1 cellular context compared by ENCODE assay signal in the genomic region with DNA sequence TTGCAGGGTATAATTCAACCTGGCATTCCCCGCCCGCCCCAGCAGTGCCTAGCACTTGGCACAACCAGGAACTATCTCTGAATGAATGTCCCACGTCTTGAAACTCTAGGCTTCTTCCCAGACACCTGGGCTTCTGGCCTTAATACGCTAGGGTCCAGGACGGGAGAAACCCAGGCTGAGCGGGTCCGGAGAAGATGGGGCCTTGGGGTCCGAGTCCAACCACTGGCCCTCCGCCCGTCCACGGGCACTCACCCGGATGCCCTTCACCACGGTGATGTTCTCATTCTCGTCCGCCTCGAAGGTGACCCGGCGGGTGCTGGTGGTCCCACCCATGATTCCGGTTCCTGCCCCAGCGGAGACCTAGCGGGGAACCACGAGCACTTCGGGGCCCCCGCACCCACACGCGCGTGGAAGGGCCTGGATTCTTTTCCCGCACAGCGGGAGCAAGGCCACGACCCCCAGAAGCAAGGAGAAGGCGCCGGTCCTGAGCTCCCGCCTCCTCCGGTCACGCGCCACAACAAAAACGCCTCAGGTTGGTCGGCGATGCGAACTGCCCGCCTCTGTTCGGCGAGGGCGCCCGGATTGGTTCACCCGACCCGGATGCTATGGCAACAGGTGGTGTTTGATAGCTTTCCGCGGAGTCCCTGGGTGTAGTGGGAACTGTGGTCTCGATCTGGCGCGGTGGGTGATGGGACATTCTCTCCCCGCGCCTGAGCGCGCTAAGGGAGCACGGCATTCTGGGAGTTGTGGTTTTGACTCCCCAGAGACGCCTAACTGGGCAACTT.
TF ChIP-seq lines count a peak whose summit lies in the region.

A gene (minus strand): TSS at position 486 of the 785 bp plus-strand sequence. CDS start 153 bp downstream, at position 333.

TF ChIP-seq in GM12878, 131 proteins besides CTCF, POLR2A, EP300 and RAD21 (continued from another document and continues in another):
- TF ChIP-seq SUPT20H (IDR thresholded peaks at IDR 0.05; ENCODE audit: borderline replicate concordance, control insufficient read depth, low read depth, low read length) = no peak
- TF ChIP-seq STAT3 (IDR thresholded peaks at IDR 0.05; ENCODE audit: low read depth, low read length) = 0 out of 2 replicates have a peak, but pooled peaks have one; percentile 32
- 0 out of 2 replicates have a peak, but pooled peaks have one; percentile 36 for TF ChIP-seq HDGF (IDR thresholded peaks at IDR 0.05)
- peak; percentile 22 for TF ChIP-seq FOS (IDR thresholded peaks at IDR 0.05; ENCODE audit: borderline replicate concordance, extremely low read depth, insufficient read length)
- peak; percentile 94 for TF ChIP-seq SP1 (IDR thresholded peaks at IDR 0.05; ENCODE audit: low read depth, low read length)
- no peak for TF ChIP-seq YBX1 (IDR thresholded peaks at IDR 0.05)
- TF ChIP-seq, protein P1, sequence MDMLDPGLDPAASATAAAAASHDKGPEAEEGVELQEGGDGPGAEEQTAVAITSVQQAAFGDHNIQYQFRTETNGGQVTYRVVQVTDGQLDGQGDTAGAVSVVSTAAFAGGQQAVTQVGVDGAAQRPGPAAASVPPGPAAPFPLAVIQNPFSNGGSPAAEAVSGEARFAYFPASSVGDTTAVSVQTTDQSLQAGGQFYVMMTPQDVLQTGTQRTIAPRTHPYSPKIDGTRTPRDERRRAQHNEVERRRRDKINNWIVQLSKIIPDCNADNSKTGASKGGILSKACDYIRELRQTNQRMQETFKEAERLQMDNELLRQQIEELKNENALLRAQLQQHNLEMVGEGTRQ (IDR thresholded peaks at IDR 0.05; ENCODE audit: borderline replicate concordance, low read depth, low read length) = peak; percentile 69
- TF ChIP-seq IKZF2 (IDR thresholded peaks at IDR 0.05) = peak; percentile 33 to 63; a peak in 3 of 4 replicates
- TF ChIP-seq, protein P2, sequence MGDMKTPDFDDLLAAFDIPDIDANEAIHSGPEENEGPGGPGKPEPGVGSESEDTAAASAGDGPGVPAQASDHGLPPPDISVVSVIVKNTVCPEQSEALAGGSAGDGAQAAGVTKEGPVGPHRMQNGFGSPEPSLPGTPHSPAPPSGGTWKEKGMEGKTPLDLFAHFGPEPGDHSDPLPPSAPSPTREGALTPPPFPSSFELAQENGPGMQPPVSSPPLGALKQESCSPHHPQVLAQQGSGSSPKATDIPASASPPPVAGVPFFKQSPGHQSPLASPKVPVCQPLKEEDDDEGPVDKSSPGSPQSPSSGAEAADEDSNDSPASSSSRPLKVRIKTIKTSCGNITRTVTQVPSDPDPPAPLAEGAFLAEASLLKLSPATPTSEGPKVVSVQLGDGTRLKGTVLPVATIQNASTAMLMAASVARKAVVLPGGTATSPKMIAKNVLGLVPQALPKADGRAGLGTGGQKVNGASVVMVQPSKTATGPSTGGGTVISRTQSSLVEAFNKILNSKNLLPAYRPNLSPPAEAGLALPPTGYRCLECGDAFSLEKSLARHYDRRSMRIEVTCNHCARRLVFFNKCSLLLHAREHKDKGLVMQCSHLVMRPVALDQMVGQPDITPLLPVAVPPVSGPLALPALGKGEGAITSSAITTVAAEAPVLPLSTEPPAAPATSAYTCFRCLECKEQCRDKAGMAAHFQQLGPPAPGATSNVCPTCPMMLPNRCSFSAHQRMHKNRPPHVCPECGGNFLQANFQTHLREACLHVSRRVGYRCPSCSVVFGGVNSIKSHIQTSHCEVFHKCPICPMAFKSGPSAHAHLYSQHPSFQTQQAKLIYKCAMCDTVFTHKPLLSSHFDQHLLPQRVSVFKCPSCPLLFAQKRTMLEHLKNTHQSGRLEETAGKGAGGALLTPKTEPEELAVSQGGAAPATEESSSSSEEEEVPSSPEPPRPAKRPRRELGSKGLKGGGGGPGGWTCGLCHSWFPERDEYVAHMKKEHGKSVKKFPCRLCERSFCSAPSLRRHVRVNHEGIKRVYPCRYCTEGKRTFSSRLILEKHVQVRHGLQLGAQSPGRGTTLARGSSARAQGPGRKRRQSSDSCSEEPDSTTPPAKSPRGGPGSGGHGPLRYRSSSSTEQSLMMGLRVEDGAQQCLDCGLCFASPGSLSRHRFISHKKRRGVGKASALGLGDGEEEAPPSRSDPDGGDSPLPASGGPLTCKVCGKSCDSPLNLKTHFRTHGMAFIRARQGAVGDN (IDR thresholded peaks at IDR 0.05) = no peak
- TF ChIP-seq RAD51 (IDR thresholded peaks at IDR 0.05) = peak; percentile 92
- TF ChIP-seq BRCA1 (IDR thresholded peaks at IDR 0.05; ENCODE audit: low read depth, low read length) = no peak
- TF ChIP-seq EGR1 (IDR thresholded peaks at IDR 0.05; ENCODE audit: borderline replicate concordance in 1 of 2, low read depth in 2 of 2, low read length in 2 of 2) = 0 out of 3 replicates have a peak, but pooled peaks of 1 of the 2 experiments have one; percentile 1
- TF ChIP-seq, protein P3, sequence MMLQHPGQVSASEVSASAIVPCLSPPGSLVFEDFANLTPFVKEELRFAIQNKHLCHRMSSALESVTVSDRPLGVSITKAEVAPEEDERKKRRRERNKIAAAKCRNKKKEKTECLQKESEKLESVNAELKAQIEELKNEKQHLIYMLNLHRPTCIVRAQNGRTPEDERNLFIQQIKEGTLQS (IDR thresholded peaks at IDR 0.05; ENCODE audit: borderline replicate concordance, extremely low read depth, low read depth, low read length) = 0 out of 2 replicates have a peak, but pooled peaks have one; percentile 29
- TF ChIP-seq EZH2 (IDR thresholded peaks at IDR 0.05; ENCODE audit: borderline replicate concordance, control insufficient read depth, low read depth, low read length) = no peak
- no peak for TF ChIP-seq ETV6 (conservative IDR thresholded peaks at IDR 0.05 in 1 of 2, IDR thresholded peaks at IDR 0.05 in 1 of 2; ENCODE audit: borderline replicate concordance in 1 of 2, low read depth in 1 of 2)
- no peak for TF ChIP-seq KAT2A (conservative IDR thresholded peaks at IDR 0.05; ENCODE audit: control insufficient read depth, low read depth, low read length)
- TF ChIP-seq JUND (IDR thresholded peaks at IDR 0.05; ENCODE audit: low read depth, low read length) = no peak
- no peak for TF ChIP-seq CHD4 (IDR thresholded peaks at IDR 0.05)
- no peak for TF ChIP-seq TBL1XR1 (IDR thresholded peaks at IDR 0.05; ENCODE audit: low read depth, low read length)
- no peak for TF ChIP-seq NFIC (IDR thresholded peaks at IDR 0.05; ENCODE audit: low read depth, low read length)
- TF ChIP-seq CHD1 (IDR thresholded peaks at IDR 0.05; ENCODE audit: low read depth, low read length) = no peak
- no peak for TF ChIP-seq TCF12 (IDR thresholded peaks at IDR 0.05; ENCODE audit: low read depth, low read length)
- no peak for TF ChIP-seq STAT1 (conservative IDR thresholded peaks at IDR 0.05)
- TF ChIP-seq IKZF1 (conservative IDR thresholded peaks at IDR 0.05) = peak; percentile 95
- peak; percentile 63; the same call in 1 of the 2 replicates for TF ChIP-seq POLR2AphosphoS2 (IDR thresholded peaks at IDR 0.05; ENCODE audit: low read depth, low read length)
- no peak for TF ChIP-seq RBBP5 (conservative IDR thresholded peaks at IDR 0.05)
- no peak for TF ChIP-seq SMAD1 (IDR thresholded peaks at IDR 0.05; ENCODE audit: low read depth, partially characterized antibody)
- TF ChIP-seq, protein P4, sequence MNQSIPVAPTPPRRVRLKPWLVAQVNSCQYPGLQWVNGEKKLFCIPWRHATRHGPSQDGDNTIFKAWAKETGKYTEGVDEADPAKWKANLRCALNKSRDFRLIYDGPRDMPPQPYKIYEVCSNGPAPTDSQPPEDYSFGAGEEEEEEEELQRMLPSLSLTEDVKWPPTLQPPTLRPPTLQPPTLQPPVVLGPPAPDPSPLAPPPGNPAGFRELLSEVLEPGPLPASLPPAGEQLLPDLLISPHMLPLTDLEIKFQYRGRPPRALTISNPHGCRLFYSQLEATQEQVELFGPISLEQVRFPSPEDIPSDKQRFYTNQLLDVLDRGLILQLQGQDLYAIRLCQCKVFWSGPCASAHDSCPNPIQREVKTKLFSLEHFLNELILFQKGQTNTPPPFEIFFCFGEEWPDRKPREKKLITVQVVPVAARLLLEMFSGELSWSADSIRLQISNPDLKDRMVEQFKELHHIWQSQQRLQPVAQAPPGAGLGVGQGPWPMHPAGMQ (IDR thresholded peaks at IDR 0.05; ENCODE audit: borderline replicate concordance) = no peak
- no peak for TF ChIP-seq ZNF384 (IDR thresholded peaks at IDR 0.05; ENCODE audit: borderline replicate concordance, low read depth, low read length)
- no peak for TF ChIP-seq NFXL1 (IDR thresholded peaks at IDR 0.05; ENCODE audit: borderline replicate concordance)
- TF ChIP-seq RELA (IDR thresholded peaks at IDR 0.05; ENCODE audit: borderline replicate concordance, partially characterized antibody) = no peak
- peak; percentile 52; the same call in 1 of the 2 replicates for TF ChIP-seq TAF1 (IDR thresholded peaks at IDR 0.05; ENCODE audit: borderline replicate concordance, low read depth, low read length)
- TF ChIP-seq CREM (IDR thresholded peaks at IDR 0.05; ENCODE audit: low read depth) = peak; percentile 87
- TF ChIP-seq GATAD2B (conservative IDR thresholded peaks at IDR 0.05; ENCODE audit: low read depth) = peak; percentile 76
- TF ChIP-seq, protein P5, sequence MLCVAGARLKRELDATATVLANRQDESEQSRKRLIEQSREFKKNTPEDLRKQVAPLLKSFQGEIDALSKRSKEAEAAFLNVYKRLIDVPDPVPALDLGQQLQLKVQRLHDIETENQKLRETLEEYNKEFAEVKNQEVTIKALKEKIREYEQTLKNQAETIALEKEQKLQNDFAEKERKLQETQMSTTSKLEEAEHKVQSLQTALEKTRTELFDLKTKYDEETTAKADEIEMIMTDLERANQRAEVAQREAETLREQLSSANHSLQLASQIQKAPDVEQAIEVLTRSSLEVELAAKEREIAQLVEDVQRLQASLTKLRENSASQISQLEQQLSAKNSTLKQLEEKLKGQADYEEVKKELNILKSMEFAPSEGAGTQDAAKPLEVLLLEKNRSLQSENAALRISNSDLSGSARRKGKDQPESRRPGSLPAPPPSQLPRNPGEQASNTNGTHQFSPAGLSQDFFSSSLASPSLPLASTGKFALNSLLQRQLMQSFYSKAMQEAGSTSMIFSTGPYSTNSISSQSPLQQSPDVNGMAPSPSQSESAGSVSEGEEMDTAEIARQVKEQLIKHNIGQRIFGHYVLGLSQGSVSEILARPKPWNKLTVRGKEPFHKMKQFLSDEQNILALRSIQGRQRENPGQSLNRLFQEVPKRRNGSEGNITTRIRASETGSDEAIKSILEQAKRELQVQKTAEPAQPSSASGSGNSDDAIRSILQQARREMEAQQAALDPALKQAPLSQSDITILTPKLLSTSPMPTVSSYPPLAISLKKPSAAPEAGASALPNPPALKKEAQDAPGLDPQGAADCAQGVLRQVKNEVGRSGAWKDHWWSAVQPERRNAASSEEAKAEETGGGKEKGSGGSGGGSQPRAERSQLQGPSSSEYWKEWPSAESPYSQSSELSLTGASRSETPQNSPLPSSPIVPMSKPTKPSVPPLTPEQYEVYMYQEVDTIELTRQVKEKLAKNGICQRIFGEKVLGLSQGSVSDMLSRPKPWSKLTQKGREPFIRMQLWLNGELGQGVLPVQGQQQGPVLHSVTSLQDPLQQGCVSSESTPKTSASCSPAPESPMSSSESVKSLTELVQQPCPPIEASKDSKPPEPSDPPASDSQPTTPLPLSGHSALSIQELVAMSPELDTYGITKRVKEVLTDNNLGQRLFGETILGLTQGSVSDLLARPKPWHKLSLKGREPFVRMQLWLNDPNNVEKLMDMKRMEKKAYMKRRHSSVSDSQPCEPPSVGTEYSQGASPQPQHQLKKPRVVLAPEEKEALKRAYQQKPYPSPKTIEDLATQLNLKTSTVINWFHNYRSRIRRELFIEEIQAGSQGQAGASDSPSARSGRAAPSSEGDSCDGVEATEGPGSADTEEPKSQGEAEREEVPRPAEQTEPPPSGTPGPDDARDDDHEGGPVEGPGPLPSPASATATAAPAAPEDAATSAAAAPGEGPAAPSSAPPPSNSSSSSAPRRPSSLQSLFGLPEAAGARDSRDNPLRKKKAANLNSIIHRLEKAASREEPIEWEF (IDR thresholded peaks at IDR 0.05; ENCODE audit: insufficient replicate concordance, low read depth, low read length) = no peak
- TF ChIP-seq, protein P6, sequence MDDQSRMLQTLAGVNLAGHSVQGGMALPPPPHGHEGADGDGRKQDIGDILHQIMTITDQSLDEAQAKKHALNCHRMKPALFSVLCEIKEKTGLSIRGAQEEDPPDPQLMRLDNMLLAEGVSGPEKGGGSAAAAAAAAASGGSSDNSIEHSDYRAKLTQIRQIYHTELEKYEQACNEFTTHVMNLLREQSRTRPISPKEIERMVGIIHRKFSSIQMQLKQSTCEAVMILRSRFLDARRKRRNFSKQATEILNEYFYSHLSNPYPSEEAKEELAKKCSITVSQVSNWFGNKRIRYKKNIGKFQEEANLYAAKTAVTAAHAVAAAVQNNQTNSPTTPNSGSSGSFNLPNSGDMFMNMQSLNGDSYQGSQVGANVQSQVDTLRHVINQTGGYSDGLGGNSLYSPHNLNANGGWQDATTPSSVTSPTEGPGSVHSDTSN (IDR thresholded peaks at IDR 0.05; ENCODE audit: insufficient replicate concordance, low read depth, low read length) = peak; percentile 90
- TF ChIP-seq, protein P7, sequence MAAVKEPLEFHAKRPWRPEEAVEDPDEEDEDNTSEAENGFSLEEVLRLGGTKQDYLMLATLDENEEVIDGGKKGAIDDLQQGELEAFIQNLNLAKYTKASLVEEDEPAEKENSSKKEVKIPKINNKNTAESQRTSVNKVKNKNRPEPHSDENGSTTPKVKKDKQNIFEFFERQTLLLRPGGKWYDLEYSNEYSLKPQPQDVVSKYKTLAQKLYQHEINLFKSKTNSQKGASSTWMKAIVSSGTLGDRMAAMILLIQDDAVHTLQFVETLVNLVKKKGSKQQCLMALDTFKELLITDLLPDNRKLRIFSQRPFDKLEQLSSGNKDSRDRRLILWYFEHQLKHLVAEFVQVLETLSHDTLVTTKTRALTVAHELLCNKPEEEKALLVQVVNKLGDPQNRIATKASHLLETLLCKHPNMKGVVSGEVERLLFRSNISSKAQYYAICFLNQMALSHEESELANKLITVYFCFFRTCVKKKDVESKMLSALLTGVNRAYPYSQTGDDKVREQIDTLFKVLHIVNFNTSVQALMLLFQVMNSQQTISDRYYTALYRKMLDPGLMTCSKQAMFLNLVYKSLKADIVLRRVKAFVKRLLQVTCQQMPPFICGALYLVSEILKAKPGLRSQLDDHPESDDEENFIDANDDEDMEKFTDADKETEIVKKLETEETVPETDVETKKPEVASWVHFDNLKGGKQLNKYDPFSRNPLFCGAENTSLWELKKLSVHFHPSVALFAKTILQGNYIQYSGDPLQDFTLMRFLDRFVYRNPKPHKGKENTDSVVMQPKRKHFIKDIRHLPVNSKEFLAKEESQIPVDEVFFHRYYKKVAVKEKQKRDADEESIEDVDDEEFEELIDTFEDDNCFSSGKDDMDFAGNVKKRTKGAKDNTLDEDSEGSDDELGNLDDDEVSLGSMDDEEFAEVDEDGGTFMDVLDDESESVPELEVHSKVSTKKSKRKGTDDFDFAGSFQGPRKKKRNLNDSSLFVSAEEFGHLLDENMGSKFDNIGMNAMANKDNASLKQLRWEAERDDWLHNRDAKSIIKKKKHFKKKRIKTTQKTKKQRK (IDR thresholded peaks at IDR 0.05; ENCODE audit: low read depth, low read length) = peak; percentile 85
- TF ChIP-seq MEF2B (IDR thresholded peaks at IDR 0.05; ENCODE audit: partially characterized antibody, poor library complexity, severe bottlenecking) = peak; percentile 95
- no peak for TF ChIP-seq FOXK2 (IDR thresholded peaks at IDR 0.05)
